1 cellular context compared by ENCODE assay signal in genomic region chr16:19008245-19008644, GRCh38.
TF ChIP-seq lines count a peak whose summit lies in the region.

No MANE protein-coding gene starts in this region.

TF ChIP-seq in K562, 482 proteins besides CTCF, POLR2A, EP300 and RAD21 (continued from another document):
- TF ChIP-seq PKNOX1 (IDR thresholded peaks at IDR 0.05) (peak; percentile 53; the same call in 1 of the 2 replicates), LEF1 (IDR thresholded peaks at IDR 0.05) (peak; percentile 21; the same call in 1 of the 2 replicates), E2F5 (CRISPR knock-in tag; IDR thresholded peaks at IDR 0.05) (no peak), ZNF263 (CRISPR knock-in tag; IDR thresholded peaks at IDR 0.05; ENCODE audit: borderline replicate concordance) (peak; percentile 85), EWSR1 (IDR thresholded peaks at IDR 0.05; ENCODE audit: borderline replicate concordance, low read depth, partially characterized antibody) (no peak), NFIC (IDR thresholded peaks at IDR 0.05) (peak; percentile 37; the same call in 1 of the 2 replicates), KLF16 (IDR thresholded peaks at IDR 0.05) (peak; percentile 97)
- TF ChIP-seq, protein P1, sequence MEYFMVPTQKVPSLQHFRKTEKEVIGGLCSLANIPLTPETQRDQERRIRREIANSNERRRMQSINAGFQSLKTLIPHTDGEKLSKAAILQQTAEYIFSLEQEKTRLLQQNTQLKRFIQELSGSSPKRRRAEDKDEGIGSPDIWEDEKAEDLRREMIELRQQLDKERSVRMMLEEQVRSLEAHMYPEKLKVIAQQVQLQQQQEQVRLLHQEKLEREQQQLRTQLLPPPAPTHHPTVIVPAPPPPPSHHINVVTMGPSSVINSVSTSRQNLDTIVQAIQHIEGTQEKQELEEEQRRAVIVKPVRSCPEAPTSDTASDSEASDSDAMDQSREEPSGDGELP (CRISPR knock-in tag; IDR thresholded peaks at IDR 0.05; ENCODE audit: borderline replicate concordance) = peak; percentile 75
- TF ChIP-seq, protein P2, sequence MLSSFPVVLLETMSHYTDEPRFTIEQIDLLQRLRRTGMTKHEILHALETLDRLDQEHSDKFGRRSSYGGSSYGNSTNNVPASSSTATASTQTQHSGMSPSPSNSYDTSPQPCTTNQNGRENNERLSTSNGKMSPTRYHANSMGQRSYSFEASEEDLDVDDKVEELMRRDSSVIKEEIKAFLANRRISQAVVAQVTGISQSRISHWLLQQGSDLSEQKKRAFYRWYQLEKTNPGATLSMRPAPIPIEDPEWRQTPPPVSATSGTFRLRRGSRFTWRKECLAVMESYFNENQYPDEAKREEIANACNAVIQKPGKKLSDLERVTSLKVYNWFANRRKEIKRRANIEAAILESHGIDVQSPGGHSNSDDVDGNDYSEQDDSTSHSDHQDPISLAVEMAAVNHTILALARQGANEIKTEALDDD (IDR thresholded peaks at IDR 0.05) = peak; percentile 52; the same call in 1 of the 2 replicates
